In the genomic region with DNA sequence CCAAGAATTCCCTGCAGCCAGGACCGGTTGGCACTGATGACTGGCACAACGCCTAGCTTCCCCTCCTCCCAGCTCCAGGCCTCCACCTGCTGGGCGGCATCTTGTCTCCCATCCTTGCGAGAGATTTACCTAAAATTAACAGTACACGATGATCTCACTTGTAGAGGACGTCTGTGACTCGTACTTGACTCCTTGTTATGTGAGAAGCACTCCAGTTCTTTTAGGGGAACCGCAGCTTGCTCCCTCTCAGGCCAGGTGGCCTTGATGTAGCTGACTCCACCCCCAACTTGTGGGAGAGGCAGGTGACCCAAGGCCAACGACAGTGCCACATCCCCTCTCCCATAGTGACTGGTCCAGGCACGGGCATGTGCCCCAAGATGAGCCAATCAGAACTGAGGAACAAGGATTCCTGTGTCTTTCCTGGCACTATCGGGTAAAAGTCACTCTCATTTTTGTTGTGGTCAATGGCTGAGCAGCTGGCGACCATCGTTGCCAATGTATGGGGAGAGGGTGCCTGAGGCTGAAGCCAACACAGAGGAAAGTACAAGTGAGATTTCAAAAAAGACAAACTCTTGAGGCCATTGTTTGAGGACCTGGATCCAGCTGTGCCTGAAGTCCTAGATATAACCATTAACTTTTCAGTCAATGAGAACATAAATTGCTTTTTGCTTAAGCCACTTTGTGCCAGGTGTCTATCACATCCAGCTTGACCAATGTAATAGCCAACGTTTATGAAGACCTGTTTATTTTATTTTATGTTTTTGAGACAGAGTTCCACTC, we compare ENCODE assay signal across 12 cellular contexts.
DNase-seq lines count a peak whose midpoint lies in the region; ATAC-seq and TF ChIP-seq lines count a peak whose summit lies in the region.
"Had no signal": no experiment of that assay in that cellular context is flagged by ENCODE, and none has a peak within 500 bp of the region (broad histone marks: within the 10 kb centered on the region; RNA-seq: fewer than 3 reads in every experiment).

No MANE protein-coding gene starts in this region.

- no peak overlapping the region for H4K91ac ChIP-seq in H9 (ENCODE audit: insufficient read length, low read depth, low read length)

- intact Hi-C loops in CD4-positive, alpha-beta memory T cell (cut with micrococcal nuclease): no loop called here

- H2BK12ac ChIP-seq in H9 (ENCODE audit: insufficient read length, low read depth, low read length): no peak overlapping the region

- peak; percentile 40; the same call in 2 of the 3 replicates for TF ChIP-seq CTCF in H9 (conservative IDR thresholded peaks at IDR 0.05)
- TF ChIP-seq CTCF in WERI-Rb-1 (IDR thresholded peaks at IDR 0.05; ENCODE audit: low read depth, low read length): no peak

- H3K27me3 ChIP-seq in H9 (ENCODE audit: insufficient read depth, low read length) (no peaks in the 10 kb centered on the region), WERI-Rb-1 (ENCODE audit: insufficient read depth, low read depth, severe bottlenecking) (no peaks in the 10 kb centered on the region)
- H3K27me3 ChIP-seq in CD4-positive, alpha-beta memory T cell (ENCODE audit: insufficient read depth, low read length): no peaks in the 10 kb centered on the region

- peaks cover 0 to 5% (median under 1%) of the 10 kb centered on the region in 3 experiments; a peak in 3 of 7 replicates for H3K36me3 Mint-ChIP-seq in H9 (ENCODE audit: insufficient read depth in 1 of 3, low read depth in 3 of 3)
- no peaks in the 10 kb centered on the region for H3K36me3 Mint-ChIP-seq in CD4-positive, alpha-beta memory T cell

- no peak overlapping the region for H2AFZ ChIP-seq in H9 (ENCODE audit: low read length)

- H3K4me1 Mint-ChIP-seq in H9: peaks cover 13 to 14% of the 10 kb centered on the region in 2 experiments
- H3K4me1 Mint-ChIP-seq in CD4-positive, alpha-beta memory T cell: no peaks in the 10 kb centered on the region

- H3T11ph ChIP-seq in H9 (ENCODE audit: low read length): no peak overlapping the region

- H3K27ac Mint-ChIP-seq in H9: no peak overlapping the region
- no peak overlapping the region for H3K27ac Mint-ChIP-seq in CD4-positive, alpha-beta memory T cell

- no peak overlapping the region for H2BK20ac ChIP-seq in H9 (ENCODE audit: low read depth, low read length, poor library complexity, severe bottlenecking)

- no peaks in the 10 kb centered on the region for H3K36me3 ChIP-seq in WERI-Rb-1
- H3K36me3 ChIP-seq in CD4-positive, alpha-beta memory T cell (ENCODE audit: insufficient read depth, low read length): no peaks in the 10 kb centered on the region

- H2BK5ac ChIP-seq in H9 (ENCODE audit: insufficient read length, low read length): no peak overlapping the region

- no peak overlapping the region for H3K4me3 ChIP-seq in WERI-Rb-1 (ENCODE audit: low read depth, low read length)
- H3K4me3 ChIP-seq in CD4-positive, alpha-beta memory T cell (ENCODE audit: low read length in 2 of 2): no peak overlapping the region
- H3K4me3 ChIP-seq: mucosa of descending colon had no signal

- no peak overlapping the region for H2BK120ac ChIP-seq in H9 (ENCODE audit: low read depth, low read length, poor library complexity, severe bottlenecking)

- H3K23ac ChIP-seq in H9 (ENCODE audit: insufficient read length, low read depth, low read length): no peak overlapping the region

- no peak overlapping the region for H3K4me3 Mint-ChIP-seq in H9
- no peak overlapping the region for H3K4me3 Mint-ChIP-seq in CD4-positive, alpha-beta memory T cell

- no peak overlapping the region for H3K18ac ChIP-seq in H9 (ENCODE audit: insufficient read length, low read depth, low read length)

- no peak overlapping the region for H2AK5ac ChIP-seq in H9 (ENCODE audit: insufficient read length, low read length)

- H2BK15ac ChIP-seq in H9 (ENCODE audit: low read depth, low read length): no peak overlapping the region

- no peaks in the 10 kb centered on the region for H3K4me1 ChIP-seq in H9 (ENCODE audit: insufficient read depth, low read length)
- H3K4me1 ChIP-seq in CD4-positive, alpha-beta memory T cell (ENCODE audit: insufficient read depth, low read length): no peaks in the 10 kb centered on the region

- H3K4ac ChIP-seq in H9 (ENCODE audit: low read depth, low read length): no peak overlapping the region

- H3K27me3 Mint-ChIP-seq in H9 (ENCODE audit: low read depth): peaks cover 38% of the 10 kb centered on the region
- peaks cover 5 to 8% of the 10 kb centered on the region in 2 donors for H3K27me3 Mint-ChIP-seq in CD4-positive, alpha-beta memory T cell

- no peak overlapping the region for H4K5ac ChIP-seq in H9 (ENCODE audit: insufficient read length, low read depth, low read length)

- no peak overlapping the region for H3K14ac ChIP-seq in H9 (ENCODE audit: insufficient read depth, low read length)

- H3K4me2 ChIP-seq in H9 (ENCODE audit: insufficient read depth, insufficient read length, low read length): no peak overlapping the region

- peak; percentile 16 for DNase-seq in A172 (ENCODE audit: low spot score)
- peak; percentile 53 for DNase-seq in H9
- peak; percentile 94 for DNase-seq in NCI-H2196 (lab: John Stamatoyannopoulos, UW; ENCODE audit: unreplicated experiment)
- peak; percentile 91 for DNase-seq in cerebellum (ENCODE audit: low spot score)
- DNase-seq in WERI-Rb-1: no peak
- no peak for DNase-seq in CD4-positive, alpha-beta memory T cell
- DNase-seq: AML-193, KG1, mucosa of descending colon, NCI-H526 had no signal

- H3K9me3 Mint-ChIP-seq in H9: peaks cover 0 to 1% of the 10 kb centered on the region in 2 experiments; a peak in 2 of 5 replicates
- H3K9me3 Mint-ChIP-seq in CD4-positive, alpha-beta memory T cell: peaks cover 0 to 4% (median 0%) of the 10 kb centered on the region in 8 donors

- no peak overlapping the region for H4K8ac ChIP-seq in H9 (replicated peaks; ENCODE audit: insufficient read length, low read depth, low read length)

- H3K23me2 ChIP-seq in H9 (ENCODE audit: insufficient read length, low read depth, low read length, poor library complexity, severe bottlenecking): no peaks in the 10 kb centered on the region

- H3K9me3 ChIP-seq in H9 (ENCODE audit: control insufficient read depth, low read depth, low read length) (no peaks in the 10 kb centered on the region), WERI-Rb-1 (ENCODE audit: severe bottlenecking) (no peaks in the 10 kb centered on the region)
- no peaks in the 10 kb centered on the region for H3K9me3 ChIP-seq in CD4-positive, alpha-beta memory T cell (ENCODE audit: control insufficient read depth in 1 of 2, low read length in 2 of 2)
- H3K9me3 ChIP-seq: mucosa of descending colon had no signal

- CTCF ChIA-PET in CD4-positive, alpha-beta memory T cell (lab: Charles Lee; ENCODE audit: partially characterized antibody): no interaction called here

- no peak overlapping the region for H3K56ac ChIP-seq in H9 (ENCODE audit: insufficient read length, low read depth, low read length)

- H3K79me1 ChIP-seq in H9 (ENCODE audit: insufficient read depth, low read depth, low read length, poor library complexity, severe bottlenecking): no peaks in the 10 kb centered on the region

- ATAC-seq in HG03139 (IDR thresholded peaks at IDR 0.05; ENCODE audit: unreplicated experiment) (no peak), HG03442 (IDR thresholded peaks at IDR 0.05; ENCODE audit: unreplicated experiment) (no peak)
- ATAC-seq: mucosa of descending colon had no signal

- POLR2A ChIA-PET in CD4-positive, alpha-beta memory T cell (lab: Charles Lee; ENCODE audit: partially characterized antibody): no interaction called here

- no CpG with 5 or more reads among the region's 14 CpGs for WGBS in H9 (ENCODE audit: extremely low coverage, insufficient read length, low lambda C conversion rate)

- H4K20me1 ChIP-seq in H9 (ENCODE audit: control insufficient read depth, insufficient read depth, insufficient read length): no peaks in the 10 kb centered on the region

- H3K79me2 ChIP-seq in H9 (ENCODE audit: insufficient read depth, low read length): no peaks in the 10 kb centered on the region

- no peak overlapping the region for H3K9ac ChIP-seq in H9 (ENCODE audit: extremely low read depth, insufficient read length, low read length)

- H3K27ac ChIP-seq in H9 (ENCODE audit: insufficient read length, low read depth, low read length): no peak overlapping the region
- no peak overlapping the region for H3K27ac ChIP-seq in WERI-Rb-1
- no peak overlapping the region for H3K27ac ChIP-seq in CD4-positive, alpha-beta memory T cell (ENCODE audit: low read depth, low read length)

Comparison
In these comparisons a context has a peak if more than half of its experiments do, and no peak if none do; other contexts are left out.
1. DNase-seq: peak in A172 (single experiment), H9 (single experiment), NCI-H2196 (single experiment) and cerebellum (single experiment); none in WERI-Rb-1 (single experiment) and CD4-positive, alpha-beta memory T cell (0 of 5).